8 cellular contexts compared by ENCODE assay signal in genomic region chr11:12235549-12235944, GRCh38.
DNase-seq lines count a peak whose midpoint lies in the region; ATAC-seq and TF ChIP-seq lines count a peak whose summit lies in the region.

No MANE protein-coding gene starts in this region.

- peak overlapping the region; percentile 96 for H3K27ac Mint-ChIP-seq in T-helper 2 cell treated with Interferon-gamma antibody and Interleukin-4, amounts not matched to agents 5 μg/mL and 100 μg/mL, for 36 hours

- peak; percentile 13 for DNase-seq in stimulated activated CD4-positive, alpha-beta T cell treated with anti-CD3 and anti-CD28 coated beads, Interleukin-4, amount 100 ng/mL, for 24 hours
- DNase-seq in stimulated activated CD4-positive, alpha-beta T cell treated with anti-CD3 and anti-CD28 coated beads, Interleukin-12 subunit alpha, Interleukin-12 subunit beta, amount 100 ng/mL, for 4 hours: no peak
- peak; percentile 17 for DNase-seq in T-helper 2 cell treated with Interferon-gamma antibody and Interleukin-4, amounts not matched to agents 5 μg/mL and 100 μg/mL, for 36 hours (ENCODE audit: low spot score)
- DNase-seq in left ventricle myocardium inferior (no peak), upper lobe of right lung (no peak), amygdala (lab: John Stamatoyannopoulos, UW) (no peak)

- H3K4me1 Mint-ChIP-seq in T-helper 2 cell treated with Interferon-gamma antibody and Interleukin-4, amounts not matched to agents 5 μg/mL and 100 μg/mL, for 36 hours (ENCODE audit: low read depth): peaks cover 44% of the 10 kb centered on the region

- H3K9me3 ChIP-seq in left ventricle myocardium inferior (replicated peaks) (no peaks in the 10 kb centered on the region), upper lobe of right lung (no peaks in the 10 kb centered on the region)

- H3K36me3 ChIP-seq in left ventricle myocardium inferior (peaks cover 36% of the 10 kb centered on the region), upper lobe of right lung (peaks cover 10% of the 10 kb centered on the region)

- TF ChIP-seq CTCF in left ventricle myocardium inferior (IDR thresholded peaks at IDR 0.05; ENCODE audit: borderline replicate concordance) (peak; percentile 43), upper lobe of right lung (IDR thresholded peaks at IDR 0.05) (no peak)

- peaks cover 46% of the 10 kb centered on the region for H3K36me3 Mint-ChIP-seq in T-helper 2 cell treated with Interferon-gamma antibody and Interleukin-4, amounts not matched to agents 5 μg/mL and 100 μg/mL, for 36 hours (ENCODE audit: low read depth)

- H3K27me3 Mint-ChIP-seq in T-helper 2 cell treated with Interferon-gamma antibody and Interleukin-4, amounts not matched to agents 5 μg/mL and 100 μg/mL, for 36 hours (ENCODE audit: low read depth): no peaks in the 10 kb centered on the region

- ATAC-seq in upper lobe of right lung: no peak
- ATAC-seq in HG03175 (IDR thresholded peaks at IDR 0.05; ENCODE audit: unreplicated experiment): no peak
- ATAC-seq in HG03571 (IDR thresholded peaks at IDR 0.05; ENCODE audit: unreplicated experiment): no peak

- H3K4me3 Mint-ChIP-seq in T-helper 2 cell treated with Interferon-gamma antibody and Interleukin-4, amounts not matched to agents 5 μg/mL and 100 μg/mL, for 36 hours: peak overlapping the region; percentile 68

- intact Hi-C loops in left ventricle myocardium inferior (cut with micrococcal nuclease) (loop anchor here (10.0 kb wide), 1 partner anchor 151 kb away; no protein-coding TSS in a partner anchor), upper lobe of right lung (cut with DNase I) (no loop called here)

- H3K27ac ChIP-seq in left ventricle myocardium inferior (replicated peaks) (peak overlapping the region; percentile 36), upper lobe of right lung (peak overlapping the region; percentile 45)

- no peaks in the 10 kb centered on the region for H3K9me3 Mint-ChIP-seq in T-helper 2 cell treated with Interferon-gamma antibody and Interleukin-4, amounts not matched to agents 5 μg/mL and 100 μg/mL, for 36 hours

- no peak overlapping the region for H3K4me3 ChIP-seq in left ventricle myocardium inferior
- no peak overlapping the region for H3K4me3 ChIP-seq in upper lobe of right lung

- H3K27me3 ChIP-seq in left ventricle myocardium inferior (ENCODE audit: low read depth): no peaks in the 10 kb centered on the region
- no peaks in the 10 kb centered on the region for H3K27me3 ChIP-seq in upper lobe of right lung

- H3K4me1 ChIP-seq in left ventricle myocardium inferior: peaks cover 51% of the 10 kb centered on the region
- H3K4me1 ChIP-seq in upper lobe of right lung: peaks cover 17% of the 10 kb centered on the region

Comparison
In these comparisons a context has a peak if more than half of its experiments do, and no peak if none do; other contexts are left out.
1. DNase-seq: peak in stimulated activated CD4-positive, alpha-beta T cell treated with anti-CD3 and anti-CD28 coated beads, Interleukin-4, amount 100 ng/mL, for 24 hours (single experiment) and T-helper 2 cell treated with Interferon-gamma antibody and Interleukin-4, amounts not matched to agents 5 μg/mL and 100 μg/mL, for 36 hours (single experiment); none in stimulated activated CD4-positive, alpha-beta T cell treated with anti-CD3 and anti-CD28 coated beads, Interleukin-12 subunit alpha, Interleukin-12 subunit beta, amount 100 ng/mL, for 4 hours (single experiment), left ventricle myocardium inferior (single experiment), upper lobe of right lung (single experiment) and amygdala (0 of 56).